In genomic region chr19:30722236-30722635, GRCh38 we compare ENCODE assay signal across 21 cellular contexts.
"Had no signal": no experiment of that assay in that cellular context is flagged by ENCODE, and none has a peak within 500 bp of the region (broad histone marks: within the 10 kb centered on the region; RNA-seq: fewer than 3 reads in every experiment).

No MANE protein-coding gene starts in this region.

- H3K27ac ChIP-seq: heart left ventricle, parathyroid adenoma, testis, tibial nerve, upper lobe of right lung, vagina had no signal

- FAIRE-seq: endometrium, frontal cortex had no signal

- H3K36me3 ChIP-seq: heart left ventricle, tibial nerve, upper lobe of right lung, vagina had no signal

- H3K9me3 ChIP-seq: heart left ventricle, testis, tibial nerve, upper lobe of right lung, vagina had no signal

- H3K4me3 ChIP-seq: heart left ventricle, lung, testis, tibial nerve, upper lobe of right lung, vagina had no signal

- H3K9ac ChIP-seq: parathyroid adenoma had no signal

- ATAC-seq: esophagus mucosa; heart left ventricle; left colon; left ventricle myocardium superior; sciatic nerve; stimulated activated naive B cell treated with anti-CD40 and anti-IgM and Interleukin-4, amounts not matched to agents 10 μg/mL and 1 μg/mL and 100 μg/mL, for 72 hours; stimulated activated naive CD8-positive, alpha-beta T cell treated with anti-CD3 and anti-CD28 coated beads, Interleukin-15, amount 100 ng/mL, for 72 hours; upper lobe of right lung had no signal

- H2AFZ ChIP-seq: parathyroid adenoma had no signal

- H3K4me1 ChIP-seq: parathyroid adenoma, testis had no signal

- H3K79me2 ChIP-seq: parathyroid adenoma had no signal

- DNase-seq: effector memory CD4-positive, alpha-beta T cell; heart left ventricle; hippocampal formation; left colon; left ventricle myocardium superior; mesenchymal stem cell; naive B cell; stimulated activated CD4-positive, alpha-beta T cell treated with anti-CD3 and anti-CD28 coated beads, Interleukin-2, amount 100 ng/mL, for 24 hours; stimulated activated CD4-positive, alpha-beta T cell treated with anti-CD3 and anti-CD28 coated beads, Interleukin-4, amount 100 ng/mL, for 4 hours; stimulated activated naive B cell treated with anti-CD40 and anti-IgM and Interleukin-4, amounts not matched to agents 10 μg/mL and 1 μg/mL and 100 μg/mL, for 72 hours; stimulated activated naive CD8-positive, alpha-beta T cell treated with anti-CD3 and anti-CD28 coated beads, Interleukin-15, amount 100 ng/mL, for 72 hours; testis; upper lobe of right lung had no signal

- H3K27me3 ChIP-seq: heart left ventricle, testis, tibial nerve, upper lobe of right lung, vagina had no signal
